ENCODE assay signal across 9 cellular contexts in genomic region chr6:117906454-117906904, GRCh38. TPM values are rescaled to one million over a fixed set of nuclear protein-coding genes. Genes with fewer than 3 reads are reported as not detected.
DNase-seq lines count a peak whose midpoint lies in the region; ATAC-seq and TF ChIP-seq lines count a peak whose summit lies in the region.
"Had no signal": no experiment of that assay in that cellular context is flagged by ENCODE, and none has a peak within 500 bp of the region (broad histone marks: within the 10 kb centered on the region; RNA-seq: fewer than 3 reads in every experiment).

No MANE protein-coding gene starts in this region.

- H3K4me2 ChIP-seq in PC-3 (ENCODE audit: low read length) = 0 out of 2 replicates have a peak overlapping the region, but pooled peaks have one; percentile 39

- H4K20me1 ChIP-seq in PC-3 (ENCODE audit: low read length) = no peaks in the 10 kb centered on the region

- no peaks in the 10 kb centered on the region for H3K9me2 ChIP-seq in PC-3 (replicated peaks; ENCODE audit: low read length)

- no peak overlapping the region for H2AFZ ChIP-seq in PC-3 (ENCODE audit: low read length)

- H3F3A ChIP-seq in PC-3 (ENCODE audit: low read length, unreplicated experiment) = no peaks in the 10 kb centered on the region

- TF ChIP-seq CTCF in PC-3 (conservative IDR thresholded peaks at IDR 0.05; ENCODE audit: low read depth, low read length) (no peak), lower lobe of right lung (IDR thresholded peaks at IDR 0.05) (no peak), gastroesophageal sphincter (IDR thresholded peaks at IDR 0.05) (no peak)

- WGBS in gastroesophageal sphincter (ENCODE audit: low coverage in 1 of 2), 2 donors = 8 to 13% methylated on average over 5 to 9 of the region's 9 CpGs

- H3K27ac ChIP-seq in PC-3 (ENCODE audit: low read length) (no peak overlapping the region), lower lobe of right lung (no peak overlapping the region), gastroesophageal sphincter (no peak overlapping the region)

- CTCF ChIA-PET in PC-3 (lab: Charles Lee) = no interaction called here

- ATAC-seq in HG02571 (IDR thresholded peaks at IDR 0.05; ENCODE audit: unreplicated experiment) (peak; percentile 37), PC-3 (no peak), lower lobe of right lung (no peak), gastroesophageal sphincter (no peak)

- H3K4me3 ChIP-seq in PC-3 (ENCODE audit: low read length) (no peak overlapping the region), lower lobe of right lung (peak overlapping the region; percentile 58), gastroesophageal sphincter (peak overlapping the region in 1 of 2 donors; percentile 71)

- H3K79me2 ChIP-seq in PC-3 (ENCODE audit: low read length) = no peaks in the 10 kb centered on the region

- H3K9me3 ChIP-seq in PC-3 (ENCODE audit: low read length) (no peaks in the 10 kb centered on the region), lower lobe of right lung (no peaks in the 10 kb centered on the region), gastroesophageal sphincter (no peaks in the 10 kb centered on the region)

- DNase-seq in NCI-H2171 treated with DMSO at 0.1 percent for 48 hours (lab: John Stamatoyannopoulos, UW) (peak; percentile 13), NCI-H2171 (lab: John Stamatoyannopoulos, UW) (no peak), PC-3 (peak; percentile 11), lower lobe of right lung (no peak), activated gamma-delta T cell treated with Interleukin-2 at 50 U/mL for 16 hours (no peak)
- no peak for DNase-seq in stimulated activated CD4-positive, alpha-beta T cell treated with anti-CD3 and anti-CD28 coated beads, Interleukin-4, amount 100 ng/mL, for 4 hours

- TF ChIP-seq EP300 in gastroesophageal sphincter (IDR thresholded peaks at IDR 0.05) = no peak

- H3K27me3 ChIP-seq in PC-3 (ENCODE audit: low read length) = peaks cover 50% of the 10 kb centered on the region
- H3K27me3 ChIP-seq in lower lobe of right lung (ENCODE audit: low read depth) = peaks cover 58% of the 10 kb centered on the region
- H3K27me3 ChIP-seq in gastroesophageal sphincter = peaks cover 72% of the 10 kb centered on the region

- H3K4me1 ChIP-seq in PC-3 (ENCODE audit: insufficient read depth, low read length) (no peaks in the 10 kb centered on the region), lower lobe of right lung (peaks cover 16% of the 10 kb centered on the region), gastroesophageal sphincter (peaks cover 0 to 25% (median 10%) of the 10 kb centered on the region in 3 donors)

- H3K9ac ChIP-seq in PC-3 (ENCODE audit: low read length) = no peak overlapping the region

- POLR2A ChIA-PET in PC-3 (lab: Charles Lee; ENCODE audit: unreplicated experiment) = no interaction called here

- no peak for TF ChIP-seq POLR2A in gastroesophageal sphincter (IDR thresholded peaks at IDR 0.05)

- intact Hi-C loops in PC-3 (cut with micrococcal nuclease) = no loop called here
- intact Hi-C loops in lower lobe of right lung (cut with DNase I) = no loop called here

- BruUV-seq in PC-3 (replicated peaks; lab: Mats Ljungman, UMichigan) = no TSS peak

- no peaks in the 10 kb centered on the region for H3K36me3 ChIP-seq in PC-3 (ENCODE audit: low read depth, low read length)
- H3K36me3 ChIP-seq in lower lobe of right lung = no peaks in the 10 kb centered on the region
- no peaks in the 10 kb centered on the region for H3K36me3 ChIP-seq in gastroesophageal sphincter

RNA-seq across cellular contexts. Expression of gene SLC35F1, which starts 0.6 kb away (rescaled TPM):
- total RNA-seq in PC-3 (2014; rRNA removed) (not detected in 2 replicates), lower lobe of right lung (0.30 TPM), gastroesophageal sphincter (1 to 10 TPM; 4.3 to 7.4 (median 5.9) TPM)
- total RNA-seq: T-helper 2 cell treated with Interferon-gamma antibody and Interleukin-4, amounts not matched to agents 100 ng/mL and 5 ng/mL, for 36 hours had no signal

Comparison
In these comparisons a context has a peak if more than half of its experiments do, and no peak if none do; other contexts are left out.
1. DNase-seq: peak in NCI-H2171 treated with DMSO at 0.1 percent for 48 hours (single experiment) and PC-3 (single experiment); none in NCI-H2171 (single experiment), lower lobe of right lung (single experiment), stimulated activated CD4-positive, alpha-beta T cell treated with anti-CD3 and anti-CD28 coated beads, Interleukin-4, amount 100 ng/mL, for 4 hours (0 of 2) and activated gamma-delta T cell treated with Interleukin-2 at 50 U/mL for 16 hours (single experiment).